9 cellular contexts compared by ENCODE assay signal in the genomic region with DNA sequence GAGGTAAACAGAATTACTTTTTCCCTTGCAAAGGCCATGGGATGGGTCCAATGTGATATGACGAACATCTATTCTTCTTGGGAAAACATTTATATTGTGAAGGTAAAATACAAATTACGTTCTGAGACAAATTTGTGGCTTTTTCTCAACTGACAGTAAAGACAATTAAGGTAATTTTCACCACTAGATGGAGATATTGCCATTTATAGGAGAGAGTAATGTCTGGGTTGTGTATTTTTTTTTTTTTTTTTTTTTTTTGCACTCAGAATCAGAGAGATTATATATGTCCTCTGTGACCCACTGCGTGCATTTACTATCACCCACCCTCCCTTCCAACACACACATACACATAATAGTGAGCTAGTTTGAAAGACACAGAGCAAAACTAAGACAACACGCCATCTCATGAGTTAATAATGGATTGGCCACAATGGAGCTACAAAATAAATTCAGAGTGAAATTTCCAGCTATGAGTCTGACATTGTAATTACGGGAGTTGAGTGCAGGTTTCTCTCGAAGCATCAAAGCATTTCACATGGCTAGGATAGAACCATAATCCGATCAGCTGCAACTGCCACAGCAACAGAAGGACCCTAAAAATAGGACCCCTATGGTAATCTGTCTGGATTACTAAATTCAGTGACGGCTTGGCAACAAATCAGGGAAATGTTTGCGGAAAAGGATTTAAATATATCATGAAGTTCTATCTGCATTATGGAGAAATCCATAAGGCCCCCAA. TPM values are rescaled to one million over a fixed set of nuclear protein-coding genes. Genes with fewer than 3 reads are reported as not detected.
DNase-seq lines count a peak whose midpoint lies in the region; ATAC-seq and TF ChIP-seq lines count a peak whose summit lies in the region.
"Had no signal": no experiment of that assay in that cellular context is flagged by ENCODE, and none has a peak within 500 bp of the region (broad histone marks: within the 10 kb centered on the region; RNA-seq: fewer than 3 reads in every experiment).

No MANE protein-coding gene starts in this region.

- H3K4me1 ChIP-seq in Peyer's patch: no peaks in the 10 kb centered on the region

- no peaks in the 10 kb centered on the region for H3K36me3 ChIP-seq in Peyer's patch

- H3K27ac ChIP-seq in Peyer's patch: no peak overlapping the region

- H3K27me3 ChIP-seq in Peyer's patch: no peaks in the 10 kb centered on the region

- TF ChIP-seq POLR2A in Peyer's patch (IDR thresholded peaks at IDR 0.05): no peak
- no peak for TF ChIP-seq POLR2A in erythroblast (IDR thresholded peaks at IDR 0.05; ENCODE audit: low read length)

- TF ChIP-seq CTCF in Peyer's patch (IDR thresholded peaks at IDR 0.05) (peak in 4 of 6 experiments; percentile 34 to 46 (median 42)), retinal pigment epithelial cell (conservative IDR thresholded peaks at IDR 0.05; ENCODE audit: low read depth, low read length) (peak; percentile 43)

- no peaks in the 10 kb centered on the region for H3K9me3 ChIP-seq in Peyer's patch

- DNase-seq in NCI-H1417 (lab: John Stamatoyannopoulos, UW) (peak in 2 of 3 experiments; percentile 35 to 78), NCI-H1417 treated with DMSO at 0.1 percent for 48 hours (lab: John Stamatoyannopoulos, UW) (no peak), Peyer's patch (no peak), erythroblast (lab: John Stamatoyannopoulos, UW) (peak; percentile 26 to 47), retinal pigment epithelial cell (ENCODE audit: low read depth) (no peak), ecto neural progenitor cell (ENCODE audit: low spot score) (no peak)
- DNase-seq in activated effector memory CD4-positive, alpha-beta T cell treated with Interleukin-2 at 50 U/mL for 16 hours: no peak
- DNase-seq: activated B cell treated with CpG ODN at 0.5 μM for 24 hours had no signal

- ATAC-seq in HG03565 (IDR thresholded peaks at IDR 0.05; ENCODE audit: unreplicated experiment): peak; percentile 53

- H3K4me3 ChIP-seq in Peyer's patch: no peak overlapping the region
- no peak overlapping the region for H3K4me3 ChIP-seq in retinal pigment epithelial cell (ENCODE audit: low read length)

RNA-seq across cellular contexts. Expression of gene ANXA1, which starts 49.2 kb away (rescaled TPM):
- total RNA-seq in Peyer's patch: 100 to 1,000 TPM in 1 of 4 donors, 10 to 100 TPM in 3; 13.5 to 223 (median 40.3) TPM

Comparison
In these comparisons a context has a peak if more than half of its experiments do, and no peak if none do; other contexts are left out.
1. DNase-seq: peak in NCI-H1417 (2 of 3) and erythroblast (2 of 2); none in NCI-H1417 treated with DMSO at 0.1 percent for 48 hours (single experiment), Peyer's patch (0 of 3), retinal pigment epithelial cell (single experiment), ecto neural progenitor cell (single experiment) and activated effector memory CD4-positive, alpha-beta T cell treated with Interleukin-2 at 50 U/mL for 16 hours (single experiment).